ENCODE assay signal across 8 cellular contexts in the genomic region with DNA sequence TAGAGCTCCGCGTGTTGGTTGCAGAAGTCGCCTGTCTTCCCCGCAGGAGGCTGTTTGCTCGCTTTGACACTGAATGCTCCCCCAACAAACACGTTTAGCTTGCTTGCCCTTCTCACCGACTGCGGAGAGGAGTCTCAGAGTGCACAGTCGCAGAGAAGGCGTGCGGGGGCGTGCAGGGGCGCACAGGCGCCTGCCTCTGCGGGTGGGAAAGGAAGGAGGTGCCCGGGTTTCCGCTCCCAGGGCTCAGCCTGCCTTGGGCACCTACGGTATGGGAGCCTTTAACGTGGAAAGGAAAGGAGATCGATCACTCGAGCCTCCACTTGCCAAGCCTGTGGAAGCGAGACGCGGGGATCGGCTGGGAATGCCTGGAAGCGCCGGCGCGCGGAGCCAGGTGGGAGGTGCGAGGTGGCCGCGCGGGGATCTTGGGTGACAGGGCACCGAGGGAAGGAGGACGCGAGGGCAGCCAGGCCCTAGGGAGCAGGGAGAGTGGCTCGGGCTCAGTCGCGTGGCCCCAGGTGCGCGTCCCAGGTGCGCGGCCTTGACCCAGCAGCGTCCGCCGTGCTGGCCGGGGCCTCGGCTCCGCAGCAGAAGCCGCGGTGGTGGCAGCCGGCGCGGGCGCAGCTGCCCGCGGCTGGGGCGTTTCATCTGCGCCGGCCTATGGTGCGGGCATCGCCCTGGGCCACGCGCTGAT. TPM values are rescaled to one million over a fixed set of nuclear protein-coding genes. Genes with fewer than 3 reads are reported as not detected.
DNase-seq lines count a peak whose midpoint lies in the region; ATAC-seq and TF ChIP-seq lines count a peak whose summit lies in the region.

A gene (plus strand): TSS at position 419 of the 691 bp plus-strand sequence. CDS start 749 bp downstream, outside the sequence.

- H3K27me3 ChIP-seq in heart right ventricle, result no peaks in the 10 kb centered on the region

- H3K4me3 Mint-ChIP-seq in type B pancreatic cell, result peak within 1 kb of the TSS; percentile 98

- DNase-seq in Daoy (ENCODE audit: low read depth), result peak; percentile 93
- peak; percentile 80 for DNase-seq in LHCN-M2 (ENCODE audit: low read depth)
- DNase-seq in T follicular helper cell (ENCODE audit: low read depth), result peak; percentile 60
- peak; percentile 88 for DNase-seq in amniotic epithelial cell (ENCODE audit: low read depth)
- DNase-seq in heart right ventricle, result peak; percentile 88 to 90
- DNase-seq in posterior vena cava (ENCODE audit: low spot score), result peak; percentile 96
- peak; percentile 87 for DNase-seq in type B pancreatic cell (ENCODE audit: extremely low spot score, unreplicated experiment)

- peak within 1 kb of the TSS; percentile 93 for H3K27ac Mint-ChIP-seq in type B pancreatic cell

- H3K9me3 Mint-ChIP-seq in type B pancreatic cell, result no peaks in the 10 kb centered on the region

- peaks cover 24% of the 10 kb centered on the region for H3K4me1 Mint-ChIP-seq in type B pancreatic cell (ENCODE audit: unreplicated experiment)

- WGBS in heart right ventricle, 2 donors, result 0 to 1% methylated on average over 65 of the region's 65 CpGs

- ATAC-seq in GM21786 (IDR thresholded peaks at IDR 0.05; ENCODE audit: unreplicated experiment), result peak; percentile 94
- ATAC-seq in heart right ventricle, result peak; percentile 96 to 100 (median 98)

- H3K36me3 Mint-ChIP-seq in type B pancreatic cell, result peaks cover 5% of the 10 kb centered on the region

- H3K4me3 ChIP-seq in heart right ventricle, result peak within 1 kb of the TSS; percentile 50 to 89 (median 79)

- H3K4me1 ChIP-seq in heart right ventricle, result peaks cover 0 to 36% (median 17%) of the 10 kb centered on the region in 9 donors

- intact Hi-C loops in heart right ventricle (cut with DNase I) (loop anchor here in 3 of 10 donors (5.0 to 10.0 kb wide), 2 partner anchors 84 to 221 kb away; no protein-coding TSS in a partner anchor), posterior vena cava (cut with DNase I) (no loop called here)

- H3K27ac ChIP-seq in heart right ventricle, result peak within 1 kb of the TSS in 9 of 10 donors; percentile 66 to 90 (median 84)

- H3K9me3 ChIP-seq in heart right ventricle, result no peaks in the 10 kb centered on the region

- no peaks in the 10 kb centered on the region for H3K27me3 Mint-ChIP-seq in type B pancreatic cell

- peaks cover 0 to 9% (median 5%) of the 10 kb centered on the region in 9 donors for H3K36me3 ChIP-seq in heart right ventricle

- peak in 1 of 9 donors; percentile 12 for TF ChIP-seq CTCF in heart right ventricle (IDR thresholded peaks at IDR 0.05)
- no peak for TF ChIP-seq CTCF in type B pancreatic cell (conservative IDR thresholded peaks at IDR 0.05)

RNA-seq across cellular contexts. Expression of the gene that starts here (rescaled TPM):
- 22.0 and 27.7 TPM in 2 replicates for total RNA-seq in Daoy (2014; rRNA removed; shearing (Covaris generic))
- total RNA-seq in LHCN-M2 (2014; rRNA removed) (17.7 and 23.2 TPM in 2 replicates), heart right ventricle (10 to 100 TPM in 9 of 10 donors, 1 to 10 TPM in 1; 8.2 to 28.0 (median 16.9) TPM), posterior vena cava (10 to 100 TPM in 1 of 2 donors, 1 to 10 TPM in 1; 4.0 to 13.8 TPM), type B pancreatic cell (ENCODE audit: low replicate concordance) (22.5 and 29.5 TPM in 2 replicates)
- polyA plus RNA-seq in LHCN-M2 (2012), result 5.3 TPM
- polyA plus RNA-seq in heart right ventricle, result 10 to 100 TPM in 1 of 2 donors, 1 to 10 TPM in 1; 8.2 to 14.4 TPM

Comparison
In these comparisons a context has a peak if more than half of its experiments do, and no peak if none do; other contexts are left out.
1. Peak in every context shown above with its lines: DNase-seq, ATAC-seq, H3K4me3 ChIP-seq and H3K27ac ChIP-seq.